Comparison of ENCODE assay signal across 10 cellular contexts in the genomic region with DNA sequence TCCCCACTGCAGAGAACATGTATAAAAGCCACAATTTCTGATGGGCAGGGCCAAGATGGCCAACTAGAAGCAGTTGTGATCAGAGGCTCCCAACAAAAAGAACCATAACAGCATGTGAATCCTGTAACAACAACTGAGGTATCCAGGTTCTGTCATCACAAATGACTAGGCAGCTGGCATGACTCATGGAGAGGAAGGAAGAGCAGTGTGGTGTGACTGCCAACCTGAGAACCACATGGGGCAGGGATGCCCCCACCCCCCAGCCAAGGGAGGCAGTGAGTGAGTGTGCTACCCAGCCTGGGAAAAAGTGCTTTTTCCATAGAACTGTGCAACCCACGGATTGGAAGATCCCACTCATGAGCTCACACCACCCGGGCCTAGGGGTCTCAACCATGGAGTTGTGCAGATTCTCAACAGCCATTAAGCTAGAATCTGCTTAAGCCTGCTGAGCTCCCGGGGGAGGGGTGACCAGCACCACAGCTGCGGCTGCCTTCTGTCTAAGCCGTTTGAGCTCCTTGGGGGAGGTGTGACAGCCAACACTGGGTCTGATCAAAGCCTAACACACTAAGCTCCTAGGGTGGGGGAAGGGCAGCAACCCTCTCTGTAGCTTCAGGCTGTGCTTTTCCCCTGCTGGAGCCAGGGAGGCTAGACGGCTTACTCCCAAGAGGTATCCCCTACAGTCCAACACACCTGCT.
DNase-seq lines count a peak whose midpoint lies in the region; ATAC-seq lines count a peak whose summit lies in the region.
"Had no signal": no experiment of that assay in that cellular context is flagged by ENCODE, and none has a peak within 500 bp of the region (broad histone marks: within the 10 kb centered on the region; RNA-seq: fewer than 3 reads in every experiment).

No MANE protein-coding gene starts in this region.

- ATAC-seq in GM18861 (IDR thresholded peaks at IDR 0.05; ENCODE audit: unreplicated experiment) (peak; percentile 45), HG02970 (IDR thresholded peaks at IDR 0.05; ENCODE audit: low FRiP score, unreplicated experiment) (no peak)
- ATAC-seq: psoas muscle had no signal

- DNase-seq in NCI-H524 (lab: John Stamatoyannopoulos, UW): peak; percentile 98 to 99
- DNase-seq in activated gamma-delta T cell treated with anti-CD3 and anti-CD28 coated beads, Interleukin-2, amount 50 U/mL, for 16 hours (ENCODE audit: low read depth): peak; percentile 9
- peak; percentile 22 to 35 for DNase-seq in stimulated activated CD4-positive, alpha-beta T cell treated with anti-CD3 and anti-CD28 coated beads, Interleukin-15, amount 100 ng/mL, for 48 hours (ENCODE audit: low read depth in 2 of 2)
- DNase-seq in SW 1271 (lab: John Stamatoyannopoulos, UW): no peak
- no peak for DNase-seq in NCI-H2081 (lab: John Stamatoyannopoulos, UW)
- DNase-seq in CD1c-positive myeloid dendritic cell (ENCODE audit: extremely low spot score): no peak
- DNase-seq: NCI-H526 treated with DMSO at 0.1 percent for 48 hours, psoas muscle had no signal

Comparison
In these comparisons a context has a peak if more than half of its experiments do, and no peak if none do; other contexts are left out.
1. DNase-seq: peak in NCI-H524 (2 of 2), activated gamma-delta T cell treated with anti-CD3 and anti-CD28 coated beads, Interleukin-2, amount 50 U/mL, for 16 hours (single experiment) and stimulated activated CD4-positive, alpha-beta T cell treated with anti-CD3 and anti-CD28 coated beads, Interleukin-15, amount 100 ng/mL, for 48 hours (2 of 2); none in SW 1271 (0 of 2), NCI-H2081 (0 of 2) and CD1c-positive myeloid dendritic cell (single experiment).